Comparison of ENCODE assay signal across 2 cellular contexts in the genomic region with DNA sequence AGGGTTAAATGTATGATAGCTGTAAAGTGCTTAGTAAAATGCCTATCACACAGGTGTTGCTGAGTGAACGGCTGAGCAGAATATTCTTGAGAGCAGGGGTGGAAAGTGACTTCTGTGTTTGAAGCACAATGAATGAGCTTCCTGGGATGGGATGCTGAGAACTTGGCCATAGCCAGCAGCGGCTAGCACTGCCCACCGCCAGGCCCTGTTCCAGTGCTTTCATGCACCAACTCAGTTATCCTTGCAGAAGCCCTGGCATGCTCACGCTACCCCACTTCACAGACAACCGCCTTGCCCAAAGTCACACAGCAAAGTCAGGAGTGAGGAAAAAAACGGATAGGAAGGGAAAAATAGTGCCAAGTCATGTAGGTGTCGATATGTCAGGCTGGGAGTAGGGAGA.
A peak's percentile ranks its signal among the peaks of the same experiment; 100 is the strongest.
TF ChIP-seq lines count a peak whose summit lies in the region.

No MANE protein-coding gene starts in this region.

TF ChIP-seq in GM23338, 12 proteins besides CTCF, POLR2A, EP300 and RAD21:
- TF ChIP-seq POLR2AphosphoS5 (IDR thresholded peaks at IDR 0.05; ENCODE audit: low read depth) (no peak), ZNF114 (CRISPR knock-in tag; IDR thresholded peaks at IDR 0.05) (no peak), NANOG (IDR thresholded peaks at IDR 0.05; ENCODE audit: borderline replicate concordance) (no peak), STAT1 (IDR thresholded peaks at IDR 0.05; ENCODE audit: unreplicated experiment) (no peak), ZNF331 (CRISPR knock-in tag; IDR thresholded peaks at IDR 0.05; ENCODE audit: low read depth) (no peak), JUNB (IDR thresholded peaks at IDR 0.05; ENCODE audit: unreplicated experiment) (no peak)
- TF ChIP-seq, protein P1, sequence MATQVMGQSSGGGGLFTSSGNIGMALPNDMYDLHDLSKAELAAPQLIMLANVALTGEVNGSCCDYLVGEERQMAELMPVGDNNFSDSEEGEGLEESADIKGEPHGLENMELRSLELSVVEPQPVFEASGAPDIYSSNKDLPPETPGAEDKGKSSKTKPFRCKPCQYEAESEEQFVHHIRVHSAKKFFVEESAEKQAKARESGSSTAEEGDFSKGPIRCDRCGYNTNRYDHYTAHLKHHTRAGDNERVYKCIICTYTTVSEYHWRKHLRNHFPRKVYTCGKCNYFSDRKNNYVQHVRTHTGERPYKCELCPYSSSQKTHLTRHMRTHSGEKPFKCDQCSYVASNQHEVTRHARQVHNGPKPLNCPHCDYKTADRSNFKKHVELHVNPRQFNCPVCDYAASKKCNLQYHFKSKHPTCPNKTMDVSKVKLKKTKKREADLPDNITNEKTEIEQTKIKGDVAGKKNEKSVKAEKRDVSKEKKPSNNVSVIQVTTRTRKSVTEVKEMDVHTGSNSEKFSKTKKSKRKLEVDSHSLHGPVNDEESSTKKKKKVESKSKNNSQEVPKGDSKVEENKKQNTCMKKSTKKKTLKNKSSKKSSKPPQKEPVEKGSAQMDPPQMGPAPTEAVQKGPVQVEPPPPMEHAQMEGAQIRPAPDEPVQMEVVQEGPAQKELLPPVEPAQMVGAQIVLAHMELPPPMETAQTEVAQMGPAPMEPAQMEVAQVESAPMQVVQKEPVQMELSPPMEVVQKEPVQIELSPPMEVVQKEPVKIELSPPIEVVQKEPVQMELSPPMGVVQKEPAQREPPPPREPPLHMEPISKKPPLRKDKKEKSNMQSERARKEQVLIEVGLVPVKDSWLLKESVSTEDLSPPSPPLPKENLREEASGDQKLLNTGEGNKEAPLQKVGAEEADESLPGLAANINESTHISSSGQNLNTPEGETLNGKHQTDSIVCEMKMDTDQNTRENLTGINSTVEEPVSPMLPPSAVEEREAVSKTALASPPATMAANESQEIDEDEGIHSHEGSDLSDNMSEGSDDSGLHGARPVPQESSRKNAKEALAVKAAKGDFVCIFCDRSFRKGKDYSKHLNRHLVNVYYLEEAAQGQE (IDR thresholded peaks at IDR 0.05; ENCODE audit: unreplicated experiment): no peak
TF ChIP-seq in GM23338: peak in this region for 0.

TF ChIP-seq in K562, 482 proteins besides CTCF, POLR2A, EP300 and RAD21:
- TF ChIP-seq, protein P2, sequence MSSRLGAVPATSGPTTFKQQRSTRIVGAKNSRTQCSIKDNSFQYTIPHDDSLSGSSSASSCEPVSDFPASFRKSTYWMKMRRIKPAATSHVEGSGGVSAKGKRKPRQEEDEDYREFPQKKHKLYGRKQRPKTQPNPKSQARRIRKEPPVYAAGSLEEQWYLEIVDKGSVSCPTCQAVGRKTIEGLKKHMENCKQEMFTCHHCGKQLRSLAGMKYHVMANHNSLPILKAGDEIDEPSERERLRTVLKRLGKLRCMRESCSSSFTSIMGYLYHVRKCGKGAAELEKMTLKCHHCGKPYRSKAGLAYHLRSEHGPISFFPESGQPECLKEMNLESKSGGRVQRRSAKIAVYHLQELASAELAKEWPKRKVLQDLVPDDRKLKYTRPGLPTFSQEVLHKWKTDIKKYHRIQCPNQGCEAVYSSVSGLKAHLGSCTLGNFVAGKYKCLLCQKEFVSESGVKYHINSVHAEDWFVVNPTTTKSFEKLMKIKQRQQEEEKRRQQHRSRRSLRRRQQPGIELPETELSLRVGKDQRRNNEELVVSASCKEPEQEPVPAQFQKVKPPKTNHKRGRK (tag; IDR thresholded peaks at IDR 0.05): no peak
- TF ChIP-seq GTF2A2 (tag; IDR thresholded peaks at IDR 0.05) (no peak), RBM39 (optimal IDR thresholded peaks at IDR 0.05; ENCODE audit: low read depth, low read length) (no peak), C11orf30 (IDR thresholded peaks at IDR 0.05; ENCODE audit: low read depth) (peak; percentile 8; the same call in 1 of the 2 replicates), PHB (CRISPR knock-in tag; IDR thresholded peaks at IDR 0.05) (no peak), ZNF316 (IDR thresholded peaks at IDR 0.05) (0 out of 2 replicates have a peak, but pooled peaks have one; percentile 9), HDAC1 (IDR thresholded peaks at IDR 0.05) (no peak), MAFG (tag; conservative IDR thresholded peaks at IDR 0.05) (0 out of 2 replicates have a peak, but pooled peaks have one; percentile 10)
